In the genomic region with DNA sequence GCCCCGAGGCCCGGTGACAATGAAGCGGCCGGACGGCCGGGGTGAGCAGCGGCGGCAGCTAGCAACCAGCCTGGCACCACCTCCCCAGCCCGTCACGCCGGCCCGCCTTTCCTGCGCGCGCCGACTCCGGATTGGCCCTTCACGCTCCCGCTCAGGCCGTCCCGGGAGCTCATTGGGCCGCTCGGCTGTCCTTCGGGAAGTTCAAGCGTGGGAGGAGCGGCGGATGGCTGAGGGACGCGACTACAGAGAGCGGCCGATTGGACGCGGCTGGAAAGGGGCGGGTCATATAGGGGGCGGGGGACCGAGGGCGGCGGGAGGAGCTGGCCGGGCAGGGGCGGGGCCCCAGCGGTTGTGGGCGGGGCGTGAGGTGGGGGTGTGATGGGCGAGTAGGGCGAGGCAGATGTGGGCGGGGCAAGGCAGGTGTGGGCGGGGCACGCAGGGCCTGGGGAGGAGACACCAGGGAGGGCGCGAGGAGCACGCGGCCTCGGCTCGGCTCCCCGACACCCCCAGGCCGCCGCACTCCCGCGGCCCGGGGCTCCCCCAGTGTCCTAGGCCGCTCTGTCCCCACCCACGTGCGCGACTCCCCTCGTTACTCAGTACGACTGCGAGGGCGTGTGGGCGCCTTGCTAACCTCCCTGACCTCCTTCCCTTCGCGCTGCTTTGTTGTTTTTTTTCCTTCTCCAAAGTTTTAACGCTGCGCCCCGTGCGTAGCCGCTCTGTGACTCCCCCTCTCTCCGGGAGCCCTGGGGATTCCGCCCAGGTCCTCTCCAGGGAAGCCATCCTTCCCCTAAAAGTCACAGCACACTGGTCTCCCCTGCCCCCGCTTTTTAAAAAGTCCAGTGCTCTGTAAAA, we compare ENCODE assay signal across 8 cellular contexts. TPM values are rescaled to one million over a fixed set of nuclear protein-coding genes. Genes with fewer than 3 reads are reported as not detected.
DNase-seq lines count a peak whose midpoint lies in the region; ATAC-seq, FAIRE-seq and TF ChIP-seq lines count a peak whose summit lies in the region.

Gene CEP131 (minus strand): TSS at position 60 of the 852 bp plus-strand sequence. CDS start 2,909 bp downstream, outside the sequence.

- H3K27me3 ChIP-seq in GM23248 (replicated peaks; ENCODE audit: insufficient read depth) (no peaks in the 10 kb centered on the region), Karpas-422 (ENCODE audit: low read length) (no peaks in the 10 kb centered on the region), esophagus squamous epithelium (no peaks in the 10 kb centered on the region)

- H3K9ac ChIP-seq in GM23248 (peak within 1 kb of the TSS; percentile 78), Karpas-422 (ENCODE audit: low read length) (peak within 1 kb of the TSS; percentile 81)

- H3K9me2 ChIP-seq in GM23248 (ENCODE audit: insufficient read depth), result no peaks in the 10 kb centered on the region
- no peaks in the 10 kb centered on the region for H3K9me2 ChIP-seq in Karpas-422 (replicated peaks; ENCODE audit: insufficient read depth, low read length)

- H3K4me1 ChIP-seq in GM23248 (ENCODE audit: insufficient read depth) (no peaks in the 10 kb centered on the region), Karpas-422 (ENCODE audit: low read length) (peaks cover 9% of the 10 kb centered on the region), esophagus squamous epithelium (peaks cover 17 to 26% (median 22%) of the 10 kb centered on the region in 3 donors)

- no peaks in the 10 kb centered on the region for H3K27me3 Mint-ChIP-seq in activated T-cell treated with anti-CD3 and anti-CD28 coated beads, Interleukin-2, amount 50 U/mL, for 72 hours (ENCODE audit: low read depth)

- no peaks in the 10 kb centered on the region for H3K9me3 Mint-ChIP-seq in activated T-cell treated with anti-CD3 and anti-CD28 coated beads, Interleukin-2, amount 50 U/mL, for 72 hours

- H3F3A ChIP-seq in GM23248 (ENCODE audit: insufficient read depth), result no peaks in the 10 kb centered on the region

- H3K79me2 ChIP-seq in GM23248 (ENCODE audit: insufficient read depth) (peaks cover 6% of the 10 kb centered on the region; the same call in 1 of the 2 replicates), Karpas-422 (ENCODE audit: low read length) (peaks cover 4% of the 10 kb centered on the region; the same call in 1 of the 2 replicates)

- ATAC-seq in activated T-cell treated with anti-CD3 and anti-CD28 coated beads, Interleukin-2, amount 50 U/mL, for 72 hours (replicated peaks in 1 of 2), result peak; percentile 95 to 96

- H3K9me3 ChIP-seq in GM23248 (ENCODE audit: low read depth) (no peaks in the 10 kb centered on the region), Karpas-422 (ENCODE audit: low read length) (no peaks in the 10 kb centered on the region), esophagus squamous epithelium (no peaks in the 10 kb centered on the region)

- H3K27ac Mint-ChIP-seq in activated T-cell treated with anti-CD3 and anti-CD28 coated beads, Interleukin-2, amount 50 U/mL, for 72 hours, result peak within 1 kb of the TSS; percentile 82

- FAIRE-seq in RCC 7860 (lab: Jason Lieb, UNC), result peak; percentile 42

- 1% methylated on average over 46 to 73 of the region's 79 CpGs for WGBS in GM23248 (ENCODE audit: low coverage in 1 of 2, low lambda C conversion rate in 2 of 2, missing lambda C conversion rate in 2 of 2), 2 experiments
- 2 to 5% methylated on average over 28 to 33 of the region's 79 CpGs for WGBS in esophagus squamous epithelium, 2 donors

- in situ Hi-C loops in GM23248 (cut with MboI), result no loop called here

- DNase-seq in DMS79 treated with DMSO at 0.1 percent for 48 hours (lab: John Stamatoyannopoulos, UW) (peak; percentile 80), GM23248 (peak; percentile 100), Karpas-422 (peak; percentile 100), RCC 7860 (ENCODE audit: low spot score) (peak; percentile 94), esophagus squamous epithelium (lab: John Stamatoyannopoulos, UW) (peak; percentile 95), myocyte (ENCODE audit: low read depth) (peak; percentile 99)
- DNase-seq in activated T-cell treated with anti-CD3 and anti-CD28 coated beads, Interleukin-2, amount 50 U/mL, for 72 hours, result peak; percentile 99 to 100
- DNase-seq in stimulated activated CD8-positive, alpha-beta memory T cell treated with anti-CD3 and anti-CD28 coated beads, Interleukin-7, amount 100 ng/mL, for 4 hours (ENCODE audit: low read depth in 2 of 2), result peak; percentile 98

- TF ChIP-seq CTCF in esophagus squamous epithelium (IDR thresholded peaks at IDR 0.05), result no peak

- H3K4me2 ChIP-seq in GM23248 (ENCODE audit: unreplicated experiment) (peak within 1 kb of the TSS; percentile 95), Karpas-422 (ENCODE audit: low read depth, low read length, poor library complexity, severe bottlenecking) (peak within 1 kb of the TSS; percentile 92)

- H4K20me1 ChIP-seq in GM23248 (ENCODE audit: insufficient read depth), result no peaks in the 10 kb centered on the region
- H4K20me1 ChIP-seq in Karpas-422 (ENCODE audit: insufficient read depth, low read depth, low read length), result no peaks in the 10 kb centered on the region

- H3K27ac ChIP-seq in GM23248, result no peak within 1 kb of the TSS
- H3K27ac ChIP-seq in Karpas-422 (ENCODE audit: low read length), result no peak within 1 kb of the TSS
- H3K27ac ChIP-seq in esophagus squamous epithelium, result peak within 1 kb of the TSS; percentile 35 to 71 (median 61)

- H2AFZ ChIP-seq in GM23248, result peak within 1 kb of the TSS; percentile 97
- H2AFZ ChIP-seq in Karpas-422 (ENCODE audit: low read length), result peak within 1 kb of the TSS; percentile 93

- peak within 1 kb of the TSS; percentile 78 to 90 for H3K4me3 Mint-ChIP-seq in activated T-cell treated with anti-CD3 and anti-CD28 coated beads, Interleukin-2, amount 50 U/mL, for 72 hours

- peak within 1 kb of the TSS; percentile 80 for H3K4me3 ChIP-seq in GM23248
- H3K4me3 ChIP-seq in Karpas-422 (ENCODE audit: low read length), result peak within 1 kb of the TSS; percentile 94
- peak within 1 kb of the TSS; percentile 51 to 82 (median 68) for H3K4me3 ChIP-seq in esophagus squamous epithelium

- H3K36me3 ChIP-seq in GM23248 (ENCODE audit: low read depth) (no peaks in the 10 kb centered on the region), Karpas-422 (ENCODE audit: insufficient read depth, low read length) (no peaks in the 10 kb centered on the region), esophagus squamous epithelium (peaks cover 0 to 15% (median 0%) of the 10 kb centered on the region in 3 donors)

- H3K36me3 Mint-ChIP-seq in activated T-cell treated with anti-CD3 and anti-CD28 coated beads, Interleukin-2, amount 50 U/mL, for 72 hours (ENCODE audit: insufficient read depth in 2 of 2), result no peaks in the 10 kb centered on the region

- TF ChIP-seq POLR2A in esophagus squamous epithelium (IDR thresholded peaks at IDR 0.05), result peak in 1 of 4 donors; percentile 18

- intact Hi-C loops in esophagus squamous epithelium (cut with DNase I), result no loop called here

- H3K4me1 Mint-ChIP-seq in activated T-cell treated with anti-CD3 and anti-CD28 coated beads, Interleukin-2, amount 50 U/mL, for 72 hours (ENCODE audit: low read depth), result peaks cover 22% of the 10 kb centered on the region

RNA-seq across cellular contexts. Expression of gene CEP131, which starts in this region (rescaled TPM):
- 8.0 and 14.2 TPM in 2 replicates for total RNA-seq in GM23248 (2014; rRNA removed; shearing (Covaris generic))
- polyA plus RNA-seq in GM23248 (2016; fragmentation: Nextera tagmentation; extraction: Ambion mirVana), result 5.6 and 6.1 TPM in 2 replicates
- total RNA-seq in Karpas-422 (2014; rRNA removed; shearing (Covaris generic); ENCODE audit: low replicate concordance), result 5.1 and 23.6 TPM in 2 replicates
- total RNA-seq in activated T-cell treated with anti-CD3 and anti-CD28 coated beads, Interleukin-2, amount 50 U/mL, for 72 hours, result 10 to 100 TPM in 1 of 2 donors, 1 to 10 TPM in 1; 8.1 to 11.4 TPM
- total RNA-seq in esophagus squamous epithelium (1 to 10 TPM; 5.5 to 8.1 (median 6.0) TPM), myocyte (5.8 and 6.6 TPM in 2 replicates)
- polyA plus RNA-seq in myocyte (2012), result 6.7 TPM

Comparison
In these comparisons a context has a peak if more than half of its experiments do, and no peak if none do; other contexts are left out.
1. H3K27ac ChIP-seq: peak in esophagus squamous epithelium (4 of 4); none in GM23248 (single experiment) and Karpas-422 (single experiment).
2. Peak in every context shown above with its lines, with median percentiles within 50 percentile points of each other: DNase-seq and H3K4me3 ChIP-seq.